In genomic region chr1:16076003-16076870, GRCh38 we compare ENCODE assay signal across 11 cellular contexts. TPM values are rescaled to one million over a fixed set of nuclear protein-coding genes. Genes with fewer than 3 reads are reported as not detected.
DNase-seq lines count a peak whose midpoint lies in the region; ATAC-seq, FAIRE-seq and TF ChIP-seq lines count a peak whose summit lies in the region.
"Had no signal": no experiment of that assay in that cellular context is flagged by ENCODE, and none has a peak within 500 bp of the region (broad histone marks: within the 10 kb centered on the region; RNA-seq: fewer than 3 reads in every experiment).

No MANE protein-coding gene starts in this region.

- peaks cover 38% of the 10 kb centered on the region for H3K4me1 ChIP-seq in PC-3 (ENCODE audit: insufficient read depth, low read length)
- peaks cover 13% of the 10 kb centered on the region for H3K4me1 ChIP-seq in endothelial cell of umbilical vein (ENCODE audit: control insufficient read depth, extremely low read depth, insufficient read depth, low read length)
- H3K4me1 ChIP-seq in ovary (ENCODE audit: insufficient read depth), result peaks cover 1% of the 10 kb centered on the region

- no peak for TF ChIP-seq EP300 in ovary (IDR thresholded peaks at IDR 0.05)

- H2AFZ ChIP-seq in PC-3 (ENCODE audit: low read length) (no peak overlapping the region), endothelial cell of umbilical vein (ENCODE audit: low read depth, low read length) (peak overlapping the region; percentile 40)

- H3K9me2 ChIP-seq in PC-3 (replicated peaks; ENCODE audit: low read length), result no peaks in the 10 kb centered on the region

- no peak overlapping the region for H3K27ac Mint-ChIP-seq in activated CD8-positive, alpha-beta T cell treated with anti-CD3 and anti-CD28 coated beads for 36 hours
- H3K27ac Mint-ChIP-seq: activated CD4-positive, alpha-beta T cell treated with anti-CD3 and anti-CD28 coated beads, Interleukin-2, amount 10 ng/mL, durations not matched to agents 24 days and 14 days had no signal

- intact Hi-C loops in PC-3 (cut with micrococcal nuclease), result loop anchor here (5.0 kb wide), 1 partner anchor 286 kb away; no protein-coding TSS in a partner anchor
- intact Hi-C loops in endothelial cell of umbilical vein (cut with micrococcal nuclease), result no loop called here
- intact Hi-C loops in ovary (cut with DNase I), result loop anchor here in 1 of 4 donors (5.0 to 10.0 kb wide), 2 partner anchors 171 to 279 kb away; partner anchors contain the start of gene FBXO42
- intact Hi-C loops in activated CD8-positive, alpha-beta T cell treated with anti-CD3 and anti-CD28 coated beads for 36 hours (cut with micrococcal nuclease), result loop anchor here (10.0 kb wide), 1 partner anchor 289 kb away; the partner anchor contains the start of gene SZRD1

- TF ChIP-seq POLR2A in endothelial cell of umbilical vein (IDR thresholded peaks at IDR 0.05; ENCODE audit: low read depth, low read length) (no peak), ovary (IDR thresholded peaks at IDR 0.05) (no peak)

- H3K27me3 ChIP-seq in PC-3 (ENCODE audit: low read length) (no peaks in the 10 kb centered on the region), endothelial cell of umbilical vein (ENCODE audit: control insufficient read depth in 2 of 2, insufficient read depth in 2 of 2, low read length in 2 of 2) (no peaks in the 10 kb centered on the region), ovary (no peaks in the 10 kb centered on the region)

- no peaks in the 10 kb centered on the region for H3K9me1 ChIP-seq in endothelial cell of umbilical vein (replicated peaks; ENCODE audit: control insufficient read depth, extremely low read depth, insufficient read depth, low read length)

- no peak overlapping the region for H3K4me3 ChIP-seq in PC-3 (ENCODE audit: low read length)
- H3K4me3 ChIP-seq in endothelial cell of umbilical vein (replicated peaks in 1 of 3; ENCODE audit: insufficient read depth in 1 of 3, low read depth in 1 of 3, low read length in 3 of 3), result no peak overlapping the region
- H3K4me3 ChIP-seq in ovary, result no peak overlapping the region
- H3K4me3 ChIP-seq: tibial nerve had no signal

- WGBS in ovary, 3 donors, result 76 to 86% (median 79%) methylated on average over 14 of the region's 14 CpGs

- peak; percentile 31 for FAIRE-seq in endothelial cell of umbilical vein (lab: Jason Lieb, UNC)
- FAIRE-seq: kidney had no signal

- H3F3A ChIP-seq in PC-3 (ENCODE audit: low read length, unreplicated experiment), result peaks cover 4% of the 10 kb centered on the region

- POLR2A ChIA-PET in PC-3 (lab: Charles Lee; ENCODE audit: unreplicated experiment) (interaction anchor here (0.7 kb wide), 1 partner anchor 105 kb away, joined by 3 read pairs; no protein-coding TSS in a partner anchor), endothelial cell of umbilical vein (lab: Charles Lee) (no interaction called here)
- POLR2A ChIA-PET in activated CD8-positive, alpha-beta T cell treated with anti-CD3 and anti-CD28 coated beads for 36 hours (lab: Charles Lee), result interaction anchor here (1.7 kb wide), 1 partner anchor 108 kb away, joined by 5 read pairs; no protein-coding TSS in a partner anchor

- CTCF ChIA-PET in PC-3 (lab: Charles Lee), result no interaction called here
- CTCF ChIA-PET in endothelial cell of umbilical vein (lab: Charles Lee), result interaction anchor here (1.0 to 13.2 kb wide), 3 partner anchors 111 to 168 kb away, joined by 3 to 353 read pairs (median 179); no protein-coding TSS in a partner anchor
- CTCF ChIA-PET in activated CD8-positive, alpha-beta T cell treated with anti-CD3 and anti-CD28 coated beads for 36 hours (lab: Charles Lee), result interaction anchor here (0.9 to 10.2 kb wide), 3 partner anchors 112 to 285 kb away, joined by 3 to 299 read pairs (median 4); no protein-coding TSS in a partner anchor

- no peaks in the 10 kb centered on the region for H3K36me3 Mint-ChIP-seq in activated CD8-positive, alpha-beta T cell treated with anti-CD3 and anti-CD28 coated beads for 36 hours (ENCODE audit: low read depth)

- peak overlapping the region; percentile 65 for H3K9ac ChIP-seq in PC-3 (ENCODE audit: low read length)
- H3K9ac ChIP-seq in endothelial cell of umbilical vein (replicated peaks; ENCODE audit: extremely low read depth, insufficient read depth, low read length), result no peak overlapping the region

- H3K9me3 ChIP-seq in PC-3 (ENCODE audit: low read length) (no peaks in the 10 kb centered on the region), endothelial cell of umbilical vein (replicated peaks; ENCODE audit: control insufficient read depth, insufficient read depth, low read length) (no peaks in the 10 kb centered on the region), ovary (no peaks in the 10 kb centered on the region)
- H3K9me3 ChIP-seq: tibial nerve had no signal

- H3K9me3 Mint-ChIP-seq in activated CD8-positive, alpha-beta T cell treated with anti-CD3 and anti-CD28 coated beads for 36 hours, result no peaks in the 10 kb centered on the region
- H3K9me3 Mint-ChIP-seq: activated CD4-positive, alpha-beta T cell treated with anti-CD3 and anti-CD28 coated beads, Interleukin-2, amount 10 ng/mL, durations not matched to agents 24 days and 14 days had no signal

- BruUV-seq in PC-3 (replicated peaks; lab: Mats Ljungman, UMichigan) (TSS peak; percentile 63), endothelial cell of umbilical vein (replicated peaks; lab: Mats Ljungman, UMichigan) (no TSS peak)

- H3K4me3 Mint-ChIP-seq in activated CD8-positive, alpha-beta T cell treated with anti-CD3 and anti-CD28 coated beads for 36 hours, result no peak overlapping the region
- H3K4me3 Mint-ChIP-seq: activated CD4-positive, alpha-beta T cell treated with anti-CD3 and anti-CD28 coated beads, Interleukin-2, amount 10 ng/mL, durations not matched to agents 24 days and 14 days had no signal

- peak overlapping the region; percentile 88 for H3K27ac ChIP-seq in PC-3 (ENCODE audit: low read length)
- H3K27ac ChIP-seq in endothelial cell of umbilical vein (ENCODE audit: insufficient read depth, low read depth, low read length), result peak overlapping the region; percentile 38
- no peak overlapping the region for H3K27ac ChIP-seq in ovary
- H3K27ac ChIP-seq: tibial nerve had no signal

- H3K27me3 Mint-ChIP-seq in activated CD8-positive, alpha-beta T cell treated with anti-CD3 and anti-CD28 coated beads for 36 hours, result peaks cover 21% of the 10 kb centered on the region

- H4K20me1 ChIP-seq in PC-3 (ENCODE audit: low read length) (no peaks in the 10 kb centered on the region), endothelial cell of umbilical vein (replicated peaks; ENCODE audit: control insufficient read depth, extremely low read depth, insufficient read depth, low read length) (no peaks in the 10 kb centered on the region)

- DNase-seq in Daoy (ENCODE audit: low read depth) (peak; percentile 94), PC-3 (peak; percentile 96), endothelial cell of umbilical vein (ENCODE audit: low read depth, low spot score) (peak; percentile 44), ovary (peak in 3 of 5 donors; percentile 52 to 61 (median 59)), NCI-H1417 treated with DMSO at 0.1 percent for 48 hours (lab: John Stamatoyannopoulos, UW) (no peak), NCI-H1092 (lab: John Stamatoyannopoulos, UW) (no peak)
- DNase-seq in activated CD8-positive, alpha-beta T cell treated with anti-CD3 and anti-CD28 coated beads for 36 hours, result no peak
- DNase-seq: activated CD4-positive, alpha-beta T cell treated with anti-CD3 and anti-CD28 coated beads, Interleukin-2, amount 10 ng/mL, durations not matched to agents 24 days and 14 days; kidney had no signal

- no peaks in the 10 kb centered on the region for H3K79me2 ChIP-seq in PC-3 (ENCODE audit: low read length)
- H3K79me2 ChIP-seq in endothelial cell of umbilical vein (ENCODE audit: control insufficient read depth, insufficient read depth, low read length), result no peaks in the 10 kb centered on the region

- peaks cover 11% of the 10 kb centered on the region for H3K4me1 Mint-ChIP-seq in activated CD8-positive, alpha-beta T cell treated with anti-CD3 and anti-CD28 coated beads for 36 hours (ENCODE audit: low read depth)

- no peaks in the 10 kb centered on the region for H3K36me3 ChIP-seq in PC-3 (ENCODE audit: low read depth, low read length)
- H3K36me3 ChIP-seq in endothelial cell of umbilical vein (ENCODE audit: control insufficient read depth in 2 of 2, extremely low read depth in 1 of 2, insufficient read depth in 2 of 2, low read length in 2 of 2), result no peaks in the 10 kb centered on the region
- no peaks in the 10 kb centered on the region for H3K36me3 ChIP-seq in ovary
- H3K36me3 ChIP-seq: tibial nerve had no signal

- peak; percentile 53 for ATAC-seq in PC-3
- ATAC-seq in activated CD8-positive, alpha-beta T cell treated with anti-CD3 and anti-CD28 coated beads for 36 hours, result no peak
- no peak for ATAC-seq in HG03442 (IDR thresholded peaks at IDR 0.05; ENCODE audit: unreplicated experiment)

- dilution Hi-C loops in endothelial cell of umbilical vein (cut with MboI; ENCODE audit: extremely low pct_ligation_motif_present, low sequenced_read_pairs), result no loop called here

- TF ChIP-seq CTCF in PC-3 (conservative IDR thresholded peaks at IDR 0.05; ENCODE audit: low read depth, low read length) (no peak), endothelial cell of umbilical vein (IDR thresholded peaks at IDR 0.05; ENCODE audit: extremely low read depth in 1 of 2, insufficient read depth in 1 of 2, low read depth in 1 of 2, low read length in 2 of 2) (no peak), ovary (IDR thresholded peaks at IDR 0.05) (no peak)
- no peak for TF ChIP-seq CTCF in activated CD8-positive, alpha-beta T cell treated with anti-CD3 and anti-CD28 coated beads for 36 hours (IDR thresholded peaks at IDR 0.05)

- peak overlapping the region; percentile 54 for H3K4me2 ChIP-seq in PC-3 (ENCODE audit: low read length)
- H3K4me2 ChIP-seq in endothelial cell of umbilical vein (ENCODE audit: insufficient read depth, low read length), result no peak overlapping the region

RNA-seq across cellular contexts. Expression of gene FAM131C, which starts 2.8 kb away (rescaled TPM):
- 0.23 TPM in 1 of 2 replicates, not detected in the other for total RNA-seq in Daoy (2014; rRNA removed; shearing (Covaris generic))
- 7.7 and 9.8 TPM in 2 replicates for total RNA-seq in PC-3 (2014; rRNA removed)
- 0.44 TPM in 1 of 2 replicates, not detected in the other for total RNA-seq in endothelial cell of umbilical vein
- polyA plus RNA-seq in endothelial cell of umbilical vein, result 0.23 and 0.32 TPM in 2 replicates
- polyA plus RNA-seq in endothelial cell of umbilical vein (2011; cell fraction: cytosol; rRNA removed), result 0.17 and 0.23 TPM in 2 replicates
- 0.13 and 0.25 TPM in 2 replicates for polyA plus RNA-seq in endothelial cell of umbilical vein (2011; cell fraction: nucleus; rRNA removed)
- polyA plus RNA-seq in endothelial cell of umbilical vein (2012), result 0.70 and 1.3 TPM in 2 replicates
- not detected in 2 replicates for polyA minus RNA-seq in endothelial cell of umbilical vein
- polyA minus RNA-seq in endothelial cell of umbilical vein (2011; cell fraction: cytosol; rRNA and poly(A)+ RNA removed), result 1.3 TPM
- not detected in 2 replicates for polyA minus RNA-seq in endothelial cell of umbilical vein (2011; cell fraction: nucleus; rRNA and poly(A)+ RNA removed)
- total RNA-seq in ovary, result 1 to 10 TPM in 1 of 7 donors, under 1 TPM in 5, not detected in 1; 0.20 to 1.3 (median 0.42) TPM
- polyA plus RNA-seq in ovary, result under 1 TPM; 0.10 to 0.16 TPM
- under 1 TPM; 0.70 to 0.87 TPM for total RNA-seq in activated CD8-positive, alpha-beta T cell treated with anti-CD3 and anti-CD28 coated beads for 36 hours
- total RNA-seq: tibial nerve had no signal

RNA-seq across cellular contexts. Expression of gene CLCNKB, which starts 32.7 kb away (rescaled TPM):
- 0.11 and 0.33 TPM in 2 replicates for total RNA-seq in Daoy (2014; rRNA removed; shearing (Covaris generic))
- total RNA-seq in PC-3 (2014; rRNA removed), result not detected in 2 replicates
- not detected in 2 replicates for total RNA-seq in endothelial cell of umbilical vein
- polyA plus RNA-seq in endothelial cell of umbilical vein, result 0.18 and 0.40 TPM in 2 replicates
- polyA plus RNA-seq in endothelial cell of umbilical vein (2011; cell fraction: cytosol; rRNA removed), result 0.10 TPM in 2 replicates
- 0.53 and 0.60 TPM in 2 replicates for polyA plus RNA-seq in endothelial cell of umbilical vein (2011; cell fraction: nucleus; rRNA removed)
- polyA plus RNA-seq in endothelial cell of umbilical vein (2012), result not detected in 2 replicates
- 1.2 TPM in 1 of 2 replicates, not detected in the other for polyA minus RNA-seq in endothelial cell of umbilical vein
- polyA minus RNA-seq in endothelial cell of umbilical vein (2011; cell fraction: cytosol; rRNA and poly(A)+ RNA removed), result not detected
- polyA minus RNA-seq in endothelial cell of umbilical vein (2011; cell fraction: nucleus; rRNA and poly(A)+ RNA removed), result not detected in 2 replicates
- 1 to 10 TPM in 4 of 7 donors, under 1 TPM in 2, not detected in 1; 0.82 to 8.2 (median 1.9) TPM for total RNA-seq in ovary
- under 1 TPM; 0.18 to 0.42 TPM for polyA plus RNA-seq in ovary
- not detected for total RNA-seq in activated CD8-positive, alpha-beta T cell treated with anti-CD3 and anti-CD28 coated beads for 36 hours
- total RNA-seq: activated CD4-positive, alpha-beta T cell treated with anti-CD3 and anti-CD28 coated beads, Interleukin-2, amount 10 ng/mL, durations not matched to agents 24 days and 14 days had no signal

RNA-seq across cellular contexts. Expression of gene CLCNKA, which starts 54.4 kb away (rescaled TPM):
- not detected in 2 replicates for total RNA-seq in Daoy (2014; rRNA removed; shearing (Covaris generic))
- total RNA-seq in PC-3 (2014; rRNA removed) (not detected in 2 replicates), endothelial cell of umbilical vein (not detected in 2 replicates), ovary (1 to 10 TPM in 5 of 7 donors, under 1 TPM in 1, not detected in 1; 0.97 to 2.4 (median 1.2) TPM)
- polyA plus RNA-seq in endothelial cell of umbilical vein (not detected in 2 replicates), ovary (under 1 TPM; 0.08 to 0.74 TPM)
- not detected in 2 replicates for polyA plus RNA-seq in endothelial cell of umbilical vein (2011; cell fraction: cytosol; rRNA removed)
- 0.17 TPM in 1 of 2 replicates, not detected in the other for polyA plus RNA-seq in endothelial cell of umbilical vein (2011; cell fraction: nucleus; rRNA removed)
- polyA plus RNA-seq in endothelial cell of umbilical vein (2012), result not detected in 2 replicates
- not detected in 2 replicates for polyA minus RNA-seq in endothelial cell of umbilical vein
- polyA minus RNA-seq in endothelial cell of umbilical vein (2011; cell fraction: cytosol; rRNA and poly(A)+ RNA removed), result not detected
- polyA minus RNA-seq in endothelial cell of umbilical vein (2011; cell fraction: nucleus; rRNA and poly(A)+ RNA removed), result not detected in 2 replicates
- total RNA-seq in activated CD8-positive, alpha-beta T cell treated with anti-CD3 and anti-CD28 coated beads for 36 hours, result not detected
- total RNA-seq: activated CD4-positive, alpha-beta T cell treated with anti-CD3 and anti-CD28 coated beads, Interleukin-2, amount 10 ng/mL, durations not matched to agents 24 days and 14 days; tibial nerve had no signal

RNA-seq across cellular contexts. Expression of gene HSPB7, which starts 58.4 kb away (rescaled TPM):
- 0.17 TPM in 1 of 2 replicates, not detected in the other for total RNA-seq in Daoy (2014; rRNA removed; shearing (Covaris generic))
- total RNA-seq in PC-3 (2014; rRNA removed) (not detected in 2 replicates), endothelial cell of umbilical vein (not detected in 2 replicates), ovary (10 to 100 TPM in 6 of 7 donors, 1 to 10 TPM in 1; 1.9 to 68.7 (median 35.8) TPM)
- polyA plus RNA-seq in endothelial cell of umbilical vein (not detected in 2 replicates), ovary (10 to 100 TPM; 21.9 to 25.4 TPM)
- polyA plus RNA-seq in endothelial cell of umbilical vein (2011; cell fraction: cytosol; rRNA removed), result not detected in 2 replicates
- polyA plus RNA-seq in endothelial cell of umbilical vein (2011; cell fraction: nucleus; rRNA removed), result not detected in 2 replicates
- polyA plus RNA-seq in endothelial cell of umbilical vein (2012), result not detected in 2 replicates
- polyA minus RNA-seq in endothelial cell of umbilical vein, result not detected in 2 replicates
- 0.51 TPM for polyA minus RNA-seq in endothelial cell of umbilical vein (2011; cell fraction: cytosol; rRNA and poly(A)+ RNA removed)
- not detected in 2 replicates for polyA minus RNA-seq in endothelial cell of umbilical vein (2011; cell fraction: nucleus; rRNA and poly(A)+ RNA removed)
- not detected for total RNA-seq in activated CD8-positive, alpha-beta T cell treated with anti-CD3 and anti-CD28 coated beads for 36 hours
- total RNA-seq: activated CD4-positive, alpha-beta T cell treated with anti-CD3 and anti-CD28 coated beads, Interleukin-2, amount 10 ng/mL, durations not matched to agents 24 days and 14 days had no signal

Comparison
In these comparisons a context has a peak if more than half of its experiments do, and no peak if none do; other contexts are left out.
1. DNase-seq: peak in Daoy (single experiment), PC-3 (single experiment), endothelial cell of umbilical vein (single experiment) and ovary (3 of 5); none in NCI-H1417 treated with DMSO at 0.1 percent for 48 hours (single experiment), activated CD8-positive, alpha-beta T cell treated with anti-CD3 and anti-CD28 coated beads for 36 hours (single experiment) and NCI-H1092 (single experiment).
2. H3K27ac ChIP-seq: peak in PC-3 (single experiment) and endothelial cell of umbilical vein (single experiment); none in ovary (0 of 2).